Comparison of ENCODE assay signal across 9 cellular contexts in genomic region chr16:71927383-71927782, GRCh38. TPM values are rescaled to one million over a fixed set of nuclear protein-coding genes. Genes with fewer than 3 reads are reported as not detected.
A peak's percentile ranks its signal among the peaks of the same experiment; 100 is the strongest.
DNase-seq lines count a peak whose midpoint lies in the region; ATAC-seq and TF ChIP-seq lines count a peak whose summit lies in the region.
"Had no signal": no experiment of that assay in that cellular context is flagged by ENCODE, and none has a peak within 500 bp of the region (broad histone marks: within the 10 kb centered on the region; RNA-seq: fewer than 3 reads in every experiment).

No MANE protein-coding gene starts in this region.

- H3K4me1 ChIP-seq in sigmoid colon, result peaks cover 0 to 54% (median 44%) of the 10 kb centered on the region in 4 donors

- H3K9me3 Mint-ChIP-seq in natural killer cell treated with Interleukin-12 subunit alpha and Interleukin-12 subunit beta and Interleukin-15 and Interleukin-18, amount 100 ng/mL, for 72 hours, result no peaks in the 10 kb centered on the region
- no peaks in the 10 kb centered on the region for H3K9me3 Mint-ChIP-seq in activated T-helper 2 cell treated with anti-CD3 and anti-CD28 coated beads, Interferon-gamma antibody, Interleukin-2, Interleukin-4, amounts not matched to agents 10 μg/mL and 5 μg/mL and 100 μg/mL, durations not matched to agents 14 hours and 24 hours and 36 hours

- H3K27ac Mint-ChIP-seq in natural killer cell treated with Interleukin-12 subunit alpha and Interleukin-12 subunit beta and Interleukin-15 and Interleukin-18, amount 100 ng/mL, for 72 hours, result peak overlapping the region in 1 of 2 donors; percentile 57
- no peak overlapping the region for H3K27ac Mint-ChIP-seq in activated T-helper 2 cell treated with anti-CD3 and anti-CD28 coated beads, Interferon-gamma antibody, Interleukin-2, Interleukin-4, amounts not matched to agents 10 μg/mL and 5 μg/mL and 100 μg/mL, durations not matched to agents 14 hours and 24 hours and 36 hours

- H3K36me3 ChIP-seq in SK-N-MC (ENCODE audit: insufficient read depth, low read length) (peaks cover 49% of the 10 kb centered on the region), sigmoid colon (peaks cover 27 to 60% (median 35%) of the 10 kb centered on the region in 4 donors)

- H3K4me1 Mint-ChIP-seq in natural killer cell treated with Interleukin-12 subunit alpha and Interleukin-12 subunit beta and Interleukin-15 and Interleukin-18, amount 100 ng/mL, for 72 hours (ENCODE audit: low read depth in 2 of 2), result peaks cover 5 to 8% of the 10 kb centered on the region in 2 donors
- peaks cover 3% of the 10 kb centered on the region for H3K4me1 Mint-ChIP-seq in activated T-helper 2 cell treated with anti-CD3 and anti-CD28 coated beads, Interferon-gamma antibody, Interleukin-2, Interleukin-4, amounts not matched to agents 10 μg/mL and 5 μg/mL and 100 μg/mL, durations not matched to agents 14 hours and 24 hours and 36 hours (ENCODE audit: low read depth)

- ATAC-seq in natural killer cell treated with Interleukin-12 subunit alpha and Interleukin-12 subunit beta and Interleukin-15 and Interleukin-18, amount 100 ng/mL, for 72 hours, result no peak
- no peak for ATAC-seq in GM18498 (IDR thresholded peaks at IDR 0.05; ENCODE audit: unreplicated experiment)

- WGBS in sigmoid colon, 2 donors, result 12 to 44% methylated on average over 3 of the region's 3 CpGs

- H3K27me3 ChIP-seq in sigmoid colon, result no peaks in the 10 kb centered on the region

- intact Hi-C loops in sigmoid colon (cut with DNase I), result loop anchor here (2.0 kb wide), 1 partner anchor 33 kb away; the partner anchor contains the start of gene IST1
- intact Hi-C loops in activated T-helper 2 cell treated with anti-CD3 and anti-CD28 coated beads, Interferon-gamma antibody, Interleukin-2, Interleukin-4, amounts not matched to agents 10 μg/mL and 5 μg/mL and 100 μg/mL, durations not matched to agents 14 hours and 24 hours and 36 hours (cut with micrococcal nuclease), result no loop called here

- no peak overlapping the region for H3K4me3 Mint-ChIP-seq in natural killer cell treated with Interleukin-12 subunit alpha and Interleukin-12 subunit beta and Interleukin-15 and Interleukin-18, amount 100 ng/mL, for 72 hours
- no peak overlapping the region for H3K4me3 Mint-ChIP-seq in activated T-helper 2 cell treated with anti-CD3 and anti-CD28 coated beads, Interferon-gamma antibody, Interleukin-2, Interleukin-4, amounts not matched to agents 10 μg/mL and 5 μg/mL and 100 μg/mL, durations not matched to agents 14 hours and 24 hours and 36 hours (ENCODE audit: low read depth)

- H3K9ac ChIP-seq in SK-N-MC (ENCODE audit: insufficient read length), result no peak overlapping the region

- H3K36me3 Mint-ChIP-seq in natural killer cell treated with Interleukin-12 subunit alpha and Interleukin-12 subunit beta and Interleukin-15 and Interleukin-18, amount 100 ng/mL, for 72 hours, result peaks cover 20% of the 10 kb centered on the region
- peaks cover 74% of the 10 kb centered on the region for H3K36me3 Mint-ChIP-seq in activated T-helper 2 cell treated with anti-CD3 and anti-CD28 coated beads, Interferon-gamma antibody, Interleukin-2, Interleukin-4, amounts not matched to agents 10 μg/mL and 5 μg/mL and 100 μg/mL, durations not matched to agents 14 hours and 24 hours and 36 hours (ENCODE audit: low read depth)

- H3K27me3 Mint-ChIP-seq in natural killer cell treated with Interleukin-12 subunit alpha and Interleukin-12 subunit beta and Interleukin-15 and Interleukin-18, amount 100 ng/mL, for 72 hours, result no peaks in the 10 kb centered on the region
- H3K27me3 Mint-ChIP-seq in activated T-helper 2 cell treated with anti-CD3 and anti-CD28 coated beads, Interferon-gamma antibody, Interleukin-2, Interleukin-4, amounts not matched to agents 10 μg/mL and 5 μg/mL and 100 μg/mL, durations not matched to agents 14 hours and 24 hours and 36 hours (ENCODE audit: low read depth), result no peaks in the 10 kb centered on the region

- DNase-seq in H4 (ENCODE audit: low spot score), result peak; percentile 89
- peak; percentile 20 for DNase-seq in SK-N-MC (ENCODE audit: low read depth, low spot score)
- DNase-seq in globus pallidus (ENCODE audit: low spot score), result peak; percentile 16
- DNase-seq in sigmoid colon, result peak; percentile 86
- no peak for DNase-seq in NCI-H2081 treated with DMSO at 0.1 percent for 48 hours (lab: John Stamatoyannopoulos, UW)
- no peak for DNase-seq in natural killer cell treated with Interleukin-12 subunit alpha and Interleukin-12 subunit beta and Interleukin-15 and Interleukin-18, amount 100 ng/mL, for 72 hours (ENCODE audit: low spot score)
- no peak for DNase-seq in activated T-helper 2 cell treated with anti-CD3 and anti-CD28 coated beads, Interferon-gamma antibody, Interleukin-2, Interleukin-4, amounts not matched to agents 10 μg/mL and 5 μg/mL and 100 μg/mL, durations not matched to agents 14 hours and 24 hours and 36 hours (ENCODE audit: low spot score)

- no peak overlapping the region for H3K4me3 ChIP-seq in SK-N-MC
- no peak overlapping the region for H3K4me3 ChIP-seq in sigmoid colon

- no peaks in the 10 kb centered on the region for H3K9me3 ChIP-seq in SK-N-MC (ENCODE audit: low read depth, low read length)
- H3K9me3 ChIP-seq in sigmoid colon, result no peaks in the 10 kb centered on the region

- peak overlapping the region; percentile 74 for H3K27ac ChIP-seq in SK-N-MC
- H3K27ac ChIP-seq in sigmoid colon, result peak overlapping the region; percentile 69 to 87 (median 74)
- H3K27ac ChIP-seq: epithelial cell of prostate had no signal

- TF ChIP-seq CTCF in sigmoid colon (IDR thresholded peaks at IDR 0.05), result no peak

- no peak for TF ChIP-seq POLR2A in sigmoid colon (IDR thresholded peaks at IDR 0.05)

- no peak for TF ChIP-seq EP300 in sigmoid colon (IDR thresholded peaks at IDR 0.05)

RNA-seq across cellular contexts. Expression of gene IST1, which starts 32.1 kb away (rescaled TPM):
- 220 and 229 TPM in 2 replicates for total RNA-seq in H4 (2014; rRNA removed; shearing (Covaris generic))
- 100 to 1,000 TPM; 117 to 176 (median 170) TPM for total RNA-seq in sigmoid colon
- polyA plus RNA-seq in sigmoid colon, result 100 to 1,000 TPM; 133 to 182 (median 155) TPM
- total RNA-seq in natural killer cell treated with Interleukin-12 subunit alpha and Interleukin-12 subunit beta and Interleukin-15 and Interleukin-18, amount 100 ng/mL, for 72 hours, result 100 to 1,000 TPM; 169 to 181 TPM
- 158 and 167 TPM in 2 replicates for total RNA-seq in activated T-helper 2 cell treated with anti-CD3 and anti-CD28 coated beads, Interferon-gamma antibody, Interleukin-2, Interleukin-4, amounts not matched to agents 10 μg/mL and 5 μg/mL and 100 μg/mL, durations not matched to agents 14 hours and 24 hours and 36 hours

RNA-seq across cellular contexts. Expression of gene ZNF821, which starts 43.4 kb away (rescaled TPM):
- total RNA-seq in H4 (2014; rRNA removed; shearing (Covaris generic)), result 5.5 and 7.0 TPM in 2 replicates
- total RNA-seq in sigmoid colon, result 1 to 10 TPM; 2.3 to 9.5 (median 7.5) TPM
- 10 to 100 TPM in 2 of 3 donors, 1 to 10 TPM in 1; 10.0 to 16.8 (median 11.8) TPM for polyA plus RNA-seq in sigmoid colon
- 1 to 10 TPM; 2.8 to 5.8 TPM for total RNA-seq in natural killer cell treated with Interleukin-12 subunit alpha and Interleukin-12 subunit beta and Interleukin-15 and Interleukin-18, amount 100 ng/mL, for 72 hours
- total RNA-seq in activated T-helper 2 cell treated with anti-CD3 and anti-CD28 coated beads, Interferon-gamma antibody, Interleukin-2, Interleukin-4, amounts not matched to agents 10 μg/mL and 5 μg/mL and 100 μg/mL, durations not matched to agents 14 hours and 24 hours and 36 hours, result 7.9 and 9.2 TPM in 2 replicates

Comparison
In these comparisons a context has a peak if more than half of its experiments do, and no peak if none do; other contexts are left out.
1. DNase-seq: peak in H4 (single experiment), SK-N-MC (single experiment), globus pallidus (single experiment) and sigmoid colon (single experiment); none in NCI-H2081 treated with DMSO at 0.1 percent for 48 hours (single experiment), natural killer cell treated with Interleukin-12 subunit alpha and Interleukin-12 subunit beta and Interleukin-15 and Interleukin-18, amount 100 ng/mL, for 72 hours (single experiment) and activated T-helper 2 cell treated with anti-CD3 and anti-CD28 coated beads, Interferon-gamma antibody, Interleukin-2, Interleukin-4, amounts not matched to agents 10 μg/mL and 5 μg/mL and 100 μg/mL, durations not matched to agents 14 hours and 24 hours and 36 hours (single experiment).